Comparison of ENCODE assay signal across 8 cellular contexts in genomic region chr15:70094690-70095311, GRCh38. TPM values are rescaled to one million over a fixed set of nuclear protein-coding genes. Genes with fewer than 3 reads are reported as not detected.
DNase-seq lines count a peak whose midpoint lies in the region; ATAC-seq, FAIRE-seq and TF ChIP-seq lines count a peak whose summit lies in the region.

No MANE protein-coding gene starts in this region.

- peaks cover 2 to 6% of the 10 kb centered on the region in 2 donors for H3K27me3 Mint-ChIP-seq in CD4-positive, alpha-beta memory T cell

- CTCF ChIA-PET in CD4-positive, alpha-beta memory T cell (lab: Charles Lee; ENCODE audit: partially characterized antibody): interaction anchor here (1.0 to 2.5 kb wide), 9 partner anchors 9 to 518 kb away, joined by 3 to 6 read pairs (median 5); no protein-coding TSS in a partner anchor
- CTCF ChIA-PET in GM12878 (lab: Yijun Ruan, JAX): interaction anchor here (0.6 to 4.2 kb wide), 8 partner anchors 54 to 501 kb away, joined by 3 to 23 read pairs (median 6); no protein-coding TSS in a partner anchor

- H3K27me3 ChIP-seq in CD4-positive, alpha-beta memory T cell (ENCODE audit: insufficient read depth, low read length): no peaks in the 10 kb centered on the region
- H3K27me3 ChIP-seq in GM12878 (replicated peaks in 1 of 2; ENCODE audit: control insufficient read depth in 2 of 2, insufficient read depth in 2 of 2, low read length in 1 of 2): no peaks in the 10 kb centered on the region

- no peak for TF ChIP-seq EP300 in GM12878 (IDR thresholded peaks at IDR 0.05; ENCODE audit: borderline replicate concordance in 1 of 2, control insufficient read depth in 1 of 2, low read depth in 2 of 2, low read length in 2 of 2)

- peaks cover 8% of the 10 kb centered on the region; the same call in 1 of the 2 replicates for H4K20me1 ChIP-seq in GM12878 (ENCODE audit: control insufficient read depth, insufficient read depth)

- no peak overlapping the region for H2AFZ ChIP-seq in GM12878 (ENCODE audit: control insufficient read depth, low read depth, low read length)

- H3K4me1 ChIP-seq in CD4-positive, alpha-beta memory T cell (ENCODE audit: insufficient read depth, low read length): peaks cover 64% of the 10 kb centered on the region
- H3K4me1 ChIP-seq in GM12878 (ENCODE audit: control insufficient read depth, insufficient read depth, low read length) (peaks cover 17% of the 10 kb centered on the region), mesodermal cell (ENCODE audit: control insufficient read depth, insufficient read depth, low read length, poor library complexity, severe bottlenecking) (peaks cover 48% of the 10 kb centered on the region)

- POLR2A ChIA-PET in CD4-positive, alpha-beta memory T cell (lab: Charles Lee; ENCODE audit: partially characterized antibody): interaction anchor here (0.5 to 10.4 kb wide), 17 partner anchors 7 to 632 kb away, joined by 3 to 285 read pairs (median 4); no protein-coding TSS in a partner anchor
- POLR2A ChIA-PET in GM12878 (lab: Charles Lee): interaction anchor here (0.6 to 3.5 kb wide), 3 partner anchors 46 to 636 kb away, joined by 3 to 17 read pairs (median 3); no protein-coding TSS in a partner anchor

- TF ChIP-seq POLR2A in NB4 (IDR thresholded peaks at IDR 0.05; ENCODE audit: extremely low read depth, insufficient read length): no peak
- no peak for TF ChIP-seq POLR2A in GM12878 (IDR thresholded peaks at IDR 0.05; ENCODE audit: low read depth, low read length)

- peaks cover 0 to 7% (median 0%) of the 10 kb centered on the region in 8 donors for H3K9me3 Mint-ChIP-seq in CD4-positive, alpha-beta memory T cell

- no peak for ATAC-seq in GM12878
- ATAC-seq in HG03280 (IDR thresholded peaks at IDR 0.05; ENCODE audit: unreplicated experiment): no peak

- H3K9me3 ChIP-seq in CD4-positive, alpha-beta memory T cell (ENCODE audit: control insufficient read depth in 1 of 2, low read length in 2 of 2): no peaks in the 10 kb centered on the region
- H3K9me3 ChIP-seq in GM12878 (replicated peaks; ENCODE audit: control insufficient read depth, insufficient read depth, low read length) (no peaks in the 10 kb centered on the region), mesodermal cell (ENCODE audit: control insufficient read depth, low read length) (no peaks in the 10 kb centered on the region)

- H3K27ac Mint-ChIP-seq in CD4-positive, alpha-beta memory T cell: peak overlapping the region; percentile 19 to 90 (median 87)

- TF ChIP-seq RAD21 in GM12878 (IDR thresholded peaks at IDR 0.05; ENCODE audit: insufficient read depth, low read depth, low read length): no peak

- TF ChIP-seq CTCF in NB4 (IDR thresholded peaks at IDR 0.05; ENCODE audit: low read depth, low read length) (no peak), GM12878 (IDR thresholded peaks at IDR 0.05 in 2 of 3, conservative IDR thresholded peaks at IDR 0.05 in 1 of 3; ENCODE audit: control insufficient read depth in 2 of 3, extremely low read depth in 1 of 3, insufficient read depth in 1 of 3, low read depth in 3 of 3, low read length in 3 of 3) (no peak)

- no peak for FAIRE-seq in GM12878 (lab: Jason Lieb, UNC)

- RAD21 ChIA-PET in GM12878 (lab: Charles Lee; ENCODE audit: unreplicated experiment): interaction anchor here (0.6 to 5.3 kb wide), 10 partner anchors 28 to 426 kb away, joined by 3 to 31 read pairs (median 4); no protein-coding TSS in a partner anchor

- peak overlapping the region; percentile 39 for H3K4me2 ChIP-seq in GM12878 (ENCODE audit: control insufficient read depth, insufficient read depth)

- peak overlapping the region; percentile 84 to 88 for H3K4me3 ChIP-seq in CD4-positive, alpha-beta memory T cell (ENCODE audit: low read length in 2 of 2)
- H3K4me3 ChIP-seq in NB4 (ENCODE audit: low read depth, low read length) (peak overlapping the region; percentile 68), GM12878 (peak overlapping the region; percentile 97), mesodermal cell (ENCODE audit: extremely low read depth, insufficient read depth, low read length, poor library complexity, severe bottlenecking) (peak overlapping the region; percentile 74)

- intact Hi-C loops in CD4-positive, alpha-beta memory T cell (cut with micrococcal nuclease): loop anchor here (5.0 kb wide), 1 partner anchor 368 kb away; no protein-coding TSS in a partner anchor
- intact Hi-C loops in GM12878 (cut with micrococcal nuclease; ENCODE audit: unreplicated experiment): loop anchor here (5.0 kb wide), 7 partner anchors 48 to 618 kb away; no protein-coding TSS in a partner anchor

- peak overlapping the region; percentile 88 for H3K27ac ChIP-seq in CD4-positive, alpha-beta memory T cell (ENCODE audit: low read depth, low read length)
- H3K27ac ChIP-seq in GM12878 (ENCODE audit: control insufficient read depth, insufficient read depth) (no peak overlapping the region), mesodermal cell (ENCODE audit: low read depth, low read length, severe bottlenecking) (no peak overlapping the region)

- H3K9ac ChIP-seq in GM12878 (ENCODE audit: control insufficient read depth, insufficient read depth, low read length): peak overlapping the region; percentile 68

- SMC1A ChIA-PET in GM12878 (lab: Charles Lee; ENCODE audit: uncharacterized antibody, unreplicated experiment): interaction anchor here (0.6 to 2.2 kb wide), 15 partner anchors 20 to 1333 kb away, joined by 3 to 12 read pairs (median 4); no protein-coding TSS in a partner anchor

- peak in 1 of 5 donors; percentile 26 for DNase-seq in CD4-positive, alpha-beta memory T cell
- DNase-seq in NB4 (ENCODE audit: low read depth) (peak; percentile 59), GM12878 (ENCODE audit: low read depth, low spot score) (no peak), SIG-M5 (lab: John Stamatoyannopoulos, UW) (no peak), NK-92 (lab: John Stamatoyannopoulos, UW; ENCODE audit: unreplicated experiment) (no peak), Ammon's horn (ENCODE audit: low spot score) (no peak)

- peaks cover 25 to 62% of the 10 kb centered on the region in 2 donors for H3K36me3 Mint-ChIP-seq in CD4-positive, alpha-beta memory T cell

- in situ Hi-C loops in GM12878 (cut with MboI): no loop called here

- peaks cover 11% of the 10 kb centered on the region for H3K36me3 ChIP-seq in CD4-positive, alpha-beta memory T cell (ENCODE audit: insufficient read depth, low read length)
- H3K36me3 ChIP-seq in GM12878 (ENCODE audit: control insufficient read depth in 2 of 2, insufficient read depth in 2 of 2, low read length in 1 of 2) (peaks cover 0 to 22% of the 10 kb centered on the region in 2 experiments; a peak in 2 of 4 replicates), mesodermal cell (ENCODE audit: control insufficient read depth, insufficient read depth, low read length) (peaks cover 52% of the 10 kb centered on the region)

- peaks cover 57% of the 10 kb centered on the region for H3K79me2 ChIP-seq in GM12878 (ENCODE audit: control insufficient read depth, insufficient read depth, low read length)

- H3K4me3 Mint-ChIP-seq in CD4-positive, alpha-beta memory T cell: peak overlapping the region; percentile 83 to 99 (median 93)

- BruUV-seq in GM12878 (replicated peaks; lab: Mats Ljungman, UMichigan): no TSS peak

- 59% methylated on average over 8 of the region's 8 CpGs for WGBS in GM12878 (ENCODE audit: insufficient coverage, insufficient replicate concordance, low lambda C conversion rate, missing lambda C conversion rate)
- WGBS in mesodermal cell (ENCODE audit: insufficient coverage in 2 of 2), 2 experiments: 28 to 44% methylated on average over 2 to 4 of the region's 8 CpGs

- H3K4me1 Mint-ChIP-seq in CD4-positive, alpha-beta memory T cell: peaks cover 50 to 87% (median 60%) of the 10 kb centered on the region in 4 donors

TF ChIP-seq in GM12878, 131 proteins besides CTCF, POLR2A, EP300 and RAD21:
- TF ChIP-seq IKZF1 (conservative IDR thresholded peaks at IDR 0.05) (no peak), ZBTB33 (IDR thresholded peaks at IDR 0.05) (no peak), BHLHE40 (IDR thresholded peaks at IDR 0.05; ENCODE audit: borderline replicate concordance in 1 of 2, low read depth in 2 of 2, low read length in 1 of 2) (no peak), ZBED1 (IDR thresholded peaks at IDR 0.05; ENCODE audit: borderline replicate concordance) (no peak)
TF ChIP-seq in GM12878: peak in this region for 0.

RNA-seq across cellular contexts. Expression of gene TLE3, which starts 2.9 kb away (rescaled TPM):
- total RNA-seq in CD4-positive, alpha-beta memory T cell: 100 to 1,000 TPM; 118 to 121 TPM
- 10 to 100 TPM in 1 of 2 donors, 1 to 10 TPM in 1; 3.6 to 22.1 TPM for polyA plus RNA-seq in CD4-positive, alpha-beta memory T cell
- total RNA-seq in GM12878 (2013; cell fraction: nucleolus; rRNA removed): 56.1 and 56.3 TPM in 2 replicates
- 20.3 and 21.9 TPM in 2 replicates for total RNA-seq in GM12878 (2014; rRNA removed)
- 8.7 and 9.2 TPM in 2 replicates for total RNA-seq in GM12878 (2014; rRNA removed; fragmentation: Illumina TruSeq; extraction: Trizol)
- total RNA-seq in GM12878 (2021): 56.3 and 65.5 TPM in 2 replicates
- polyA plus RNA-seq in GM12878 (2011; ENCODE audit: low read depth): 34.4 TPM
- 5.3 and 8.7 TPM in 2 replicates for polyA plus RNA-seq in GM12878 (2011; rRNA removed)
- polyA plus RNA-seq in GM12878 (2011; cell fraction: cytosol; rRNA removed): 12.5 and 15.1 TPM in 2 replicates
- 58.8 and 68.9 TPM in 2 replicates for polyA plus RNA-seq in GM12878 (2011; cell fraction: nucleus; rRNA removed)
- polyA plus RNA-seq in GM12878 (2012): 27.1 and 45.9 TPM in 2 replicates
- 4.6 and 9.7 TPM in 2 replicates for polyA plus RNA-seq in GM12878 (2014; fragmentation: Illumina TruSeq; extraction: Trizol)
- polyA plus RNA-seq in GM12878 (2014; fragmentation: Nextera tagmentation; extraction: Ambion mirVana): 1 to 10 TPM; 1.2 to 2.2 TPM
- 23.6 and 28.3 TPM in 2 replicates for polyA plus RNA-seq in GM12878 (2014; rRNA removed)
- polyA plus RNA-seq in GM12878 (2016; fragmentation: Nextera tagmentation; extraction: Ambion mirVana): 10 to 100 TPM in 1 of 2 experiments, 1 to 10 TPM in 1; 9.6 to 10.0 TPM
- 35.7 and 39.9 TPM in 2 replicates for polyA minus RNA-seq in GM12878 (2011; rRNA and poly(A)+ RNA removed)
- polyA minus RNA-seq in GM12878 (2011; cell fraction: cytosol; rRNA and poly(A)+ RNA removed): 14.1 and 25.1 TPM in 2 replicates
- polyA minus RNA-seq in GM12878 (2011; cell fraction: nucleus; rRNA and poly(A)+ RNA removed): 34.3 and 66.5 TPM in 2 replicates
- polyA plus RNA-seq in mesodermal cell (2013, experiment 1 of 2): 50.9 TPM
- 51.5 TPM for polyA plus RNA-seq in mesodermal cell (2013, experiment 2 of 2)
